ENCODE assay signal across 17 cellular contexts in genomic region chr6:28817808-28818145, GRCh38.
DNase-seq lines count a peak whose midpoint lies in the region; TF ChIP-seq lines count a peak whose summit lies in the region.
"Had no signal": no experiment of that assay in that cellular context is flagged by ENCODE, and none has a peak within 500 bp of the region (broad histone marks: within the 10 kb centered on the region; RNA-seq: fewer than 3 reads in every experiment).

No MANE protein-coding gene starts in this region.

- H3K27me3 ChIP-seq in MG63 (no peaks in the 10 kb centered on the region; the same call in 1 of the 2 replicates), brain microvascular endothelial cell (replicated peaks) (peaks cover 17% of the 10 kb centered on the region), osteoblast (ENCODE audit: insufficient read depth, low read length) (peaks cover 33% of the 10 kb centered on the region), ascending aorta (no peaks in the 10 kb centered on the region)

- H3K4me1 ChIP-seq in osteoblast (ENCODE audit: insufficient read depth, low read length), result peaks cover 6% of the 10 kb centered on the region
- H3K4me1 ChIP-seq in ascending aorta, result no peaks in the 10 kb centered on the region

- peak overlapping the region; percentile 45 for H3K4me3 ChIP-seq in MG63
- H3K4me3 ChIP-seq in brain microvascular endothelial cell (ENCODE audit: low read depth, low read length), result peak overlapping the region; percentile 22
- H3K4me3 ChIP-seq in osteoblast (ENCODE audit: insufficient read depth, low read length), result peak overlapping the region; percentile 34
- no peak overlapping the region for H3K4me3 ChIP-seq in ascending aorta
- H3K4me3 ChIP-seq: coronary artery, esophagus muscularis mucosa, lung, sigmoid colon had no signal

- in situ Hi-C loops in brain microvascular endothelial cell (cut with HindIII; ENCODE audit: low pct_ligation_motif_present, low sequenced_read_pairs), result no loop called here

- no peaks in the 10 kb centered on the region for H4K20me1 ChIP-seq in osteoblast (ENCODE audit: insufficient read depth, low read length)

- H3K27ac ChIP-seq in brain microvascular endothelial cell (no peak overlapping the region), osteoblast (ENCODE audit: low read depth, low read length) (no peak overlapping the region), ascending aorta (no peak overlapping the region)
- H3K27ac ChIP-seq: 22Rv1, coronary artery, esophagus muscularis mucosa, sigmoid colon had no signal

- TF ChIP-seq CTCF in brain microvascular endothelial cell (IDR thresholded peaks at IDR 0.05; ENCODE audit: low read depth, low read length, missing control alignments) (no peak), osteoblast (IDR thresholded peaks at IDR 0.05; ENCODE audit: extremely low read depth, low read depth, low read length) (no peak), ascending aorta (IDR thresholded peaks at IDR 0.05) (no peak)

- no peaks in the 10 kb centered on the region for H3K9me3 ChIP-seq in MG63
- no peaks in the 10 kb centered on the region for H3K9me3 ChIP-seq in osteoblast (ENCODE audit: low read depth, low read length)
- no peaks in the 10 kb centered on the region for H3K9me3 ChIP-seq in ascending aorta
- H3K9me3 ChIP-seq: esophagus muscularis mucosa, sigmoid colon had no signal

- no peaks in the 10 kb centered on the region for H3K36me3 ChIP-seq in MG63
- no peaks in the 10 kb centered on the region for H3K36me3 ChIP-seq in brain microvascular endothelial cell (replicated peaks)
- H3K36me3 ChIP-seq in osteoblast (ENCODE audit: insufficient read depth, low read length), result no peaks in the 10 kb centered on the region
- no peaks in the 10 kb centered on the region for H3K36me3 ChIP-seq in ascending aorta
- H3K36me3 ChIP-seq: esophagus muscularis mucosa, sigmoid colon had no signal

- H2AFZ ChIP-seq in osteoblast (ENCODE audit: low read length), result no peak overlapping the region

- H3K79me2 ChIP-seq in osteoblast (ENCODE audit: insufficient read depth, low read length), result no peaks in the 10 kb centered on the region

- peak overlapping the region; percentile 67 for H3K4me2 ChIP-seq in osteoblast (ENCODE audit: insufficient read depth, low read length)

- intact Hi-C loops in ascending aorta (cut with DNase I), result no loop called here

- peak; percentile 68 for DNase-seq in DMS 273 (lab: John Stamatoyannopoulos, UW; ENCODE audit: unreplicated experiment)
- DNase-seq in DMS 273 treated with DMSO at 0.1 percent for 48 hours (lab: John Stamatoyannopoulos, UW), result no peak
- no peak for DNase-seq in MG63
- DNase-seq in brain microvascular endothelial cell, result no peak
- DNase-seq in osteoblast (ENCODE audit: insufficient read length, low spot score, missing footprints), result no peak
- no peak for DNase-seq in activated CD4-positive, CD25-positive, alpha-beta regulatory T cell treated with anti-CD3 and anti-CD28 coated beads, Interleukin-2, amount 50 U/mL, for 72 hours
- DNase-seq in COLO829 (ENCODE audit: low spot score), result no peak
- no peak for DNase-seq in ascending aorta (ENCODE audit: low spot score in 2 of 2)
- DNase-seq: amygdala; hypothalamus; Right ventricle myocardium superior; sigmoid colon; stimulated activated naive B cell treated with anti-CD40 and anti-IgM and Interleukin-4, amounts not matched to agents 10 μg/mL and 1 μg/mL and 100 μg/mL, for 72 hours had no signal

Comparison
In these comparisons a context has a peak if more than half of its experiments do, and no peak if none do; other contexts are left out.
1. H3K4me3 ChIP-seq: peak in MG63 (single experiment), brain microvascular endothelial cell (single experiment) and osteoblast (single experiment); none in ascending aorta (0 of 2).